In the genomic region with DNA sequence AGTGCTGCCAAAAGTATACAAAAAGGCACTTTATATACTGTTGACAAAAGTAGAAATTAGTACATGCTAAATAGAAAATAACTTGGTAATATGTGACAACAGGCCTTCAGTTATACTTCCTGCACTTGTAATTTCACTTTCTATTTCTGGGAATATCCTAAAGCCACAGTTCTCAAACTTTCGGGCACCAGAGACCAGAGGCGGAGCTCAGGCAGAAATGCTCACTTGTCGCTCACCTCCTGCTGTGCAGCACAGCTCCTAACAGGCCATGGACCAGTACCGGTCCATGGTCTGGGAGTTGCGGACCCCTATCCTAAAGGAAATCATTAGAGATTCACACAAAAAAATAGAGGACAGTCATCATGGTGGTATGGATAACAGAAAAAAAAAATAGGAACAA, we compare ENCODE assay signal across 15 cellular contexts. TPM values are rescaled to one million over a fixed set of nuclear protein-coding genes. Genes with fewer than 3 reads are reported as not detected.
DNase-seq lines count a peak whose midpoint lies in the region; ATAC-seq and TF ChIP-seq lines count a peak whose summit lies in the region.
"Had no signal": no experiment of that assay in that cellular context is flagged by ENCODE, and none has a peak within 500 bp of the region (broad histone marks: within the 10 kb centered on the region; RNA-seq: fewer than 3 reads in every experiment).

No MANE protein-coding gene starts in this region.

- H3K9me2 ChIP-seq in OCI-LY7 (ENCODE audit: insufficient read depth, low read length): no peaks in the 10 kb centered on the region

- H3K27me3 ChIP-seq in heart right ventricle: peaks cover 0 to 30% (median 0%) of the 10 kb centered on the region in 7 donors
- peaks cover 0 to 11% of the 10 kb centered on the region in 2 donors for H3K27me3 ChIP-seq in right lobe of liver
- no peaks in the 10 kb centered on the region for H3K27me3 ChIP-seq in thoracic aorta (replicated peaks; ENCODE audit: insufficient read depth)
- H3K27me3 ChIP-seq: body of pancreas had no signal

- no peak for TF ChIP-seq POLR2A in right lobe of liver (IDR thresholded peaks at IDR 0.05)

- POLR2A ChIA-PET in OCI-LY7 (lab: Charles Lee): interaction anchor here (0.6 kb wide), 1 partner anchor 1014 kb away, joined by 3 read pairs; no protein-coding TSS in a partner anchor

- H3K4me2 ChIP-seq in OCI-LY7 (ENCODE audit: low read length): peak overlapping the region; percentile 26; the same call in 1 of the 2 replicates

- H2AFZ ChIP-seq in OCI-LY7 (ENCODE audit: low read length): no peak overlapping the region

- no peaks in the 10 kb centered on the region; the same call in 1 of the 2 replicates for H4K20me1 ChIP-seq in OCI-LY7 (ENCODE audit: insufficient read depth, low read length)

- CTCF ChIA-PET in OCI-LY7 (lab: Charles Lee; ENCODE audit: unreplicated experiment): no interaction called here

- WGBS in heart right ventricle, 2 donors: 36 to 62% methylated on average over 5 of the region's 5 CpGs
- 55% methylated on average over 5 of the region's 5 CpGs for WGBS in right lobe of liver (ENCODE audit: insufficient coverage, low coverage, low lambda C conversion rate, missing lambda C conversion rate)

- H3K4me1 ChIP-seq in heart right ventricle (peaks cover 0 to 57% (median 16%) of the 10 kb centered on the region in 9 donors), OCI-LY7 (ENCODE audit: insufficient read depth, low read length, poor library complexity, severe bottlenecking) (peaks cover 38% of the 10 kb centered on the region), right lobe of liver (no peaks in the 10 kb centered on the region), thoracic aorta (ENCODE audit: control insufficient read depth in 1 of 2, low read depth in 2 of 2) (peaks cover 15 to 22% of the 10 kb centered on the region in 2 donors)
- H3K4me1 ChIP-seq: body of pancreas had no signal

- ATAC-seq in heart right ventricle (peak in 4 of 8 donors; percentile 26 to 57 (median 40)), left cardiac atrium (no peak), right lobe of liver (peak in 3 of 4 donors; percentile 47 to 63 (median 56)), thoracic aorta (ENCODE audit: insufficient number of reproducible peaks, low FRiP score, low read depth) (no peak), left lobe of liver (no peak), esophagus mucosa (no peak)
- ATAC-seq: body of pancreas, SK-N-SH treated with all-trans-retinoic acid at 6 μM for 48 hours had no signal

- no TSS peak for BruUV-seq in OCI-LY7 (replicated peaks; lab: Mats Ljungman, UMichigan)

- no peak for TF ChIP-seq CTCF in heart right ventricle (IDR thresholded peaks at IDR 0.05)
- no peak for TF ChIP-seq CTCF in OCI-LY7 (conservative IDR thresholded peaks at IDR 0.05; ENCODE audit: low read length)
- TF ChIP-seq CTCF in right lobe of liver (IDR thresholded peaks at IDR 0.05): no peak
- no peak for TF ChIP-seq CTCF in thoracic aorta (IDR thresholded peaks at IDR 0.05)

- intact Hi-C loops in heart right ventricle (cut with DNase I) (loop anchor here in 1 of 10 donors (10.0 kb wide), 1 partner anchor 707 kb away; no protein-coding TSS in a partner anchor), left cardiac atrium (cut with DNase I) (no loop called here), OCI-LY7 (cut with micrococcal nuclease; ENCODE audit: unreplicated experiment) (no loop called here), right lobe of liver (cut with DNase I) (no loop called here)

- H3K27ac ChIP-seq in heart right ventricle (peak overlapping the region in 4 of 10 donors; percentile 49 to 82 (median 54)), OCI-LY7 (ENCODE audit: low read depth, low read length, poor library complexity, severe bottlenecking) (no peak overlapping the region), right lobe of liver (no peak overlapping the region), thoracic aorta (no peak overlapping the region)
- H3K27ac ChIP-seq: body of pancreas, HL-60 had no signal

- H3K9me3 ChIP-seq in heart right ventricle: no peaks in the 10 kb centered on the region
- no peaks in the 10 kb centered on the region for H3K9me3 ChIP-seq in OCI-LY7 (ENCODE audit: low read length)
- peaks cover 0 to 3% (median 0%) of the 10 kb centered on the region in 4 donors for H3K9me3 ChIP-seq in right lobe of liver
- H3K9me3 ChIP-seq in thoracic aorta: no peaks in the 10 kb centered on the region
- H3K9me3 ChIP-seq: body of pancreas had no signal

- DNase-seq in heart right ventricle (peak; percentile 4 to 12), left cardiac atrium (no peak), OCI-LY7 (ENCODE audit: low spot score) (no peak), right lobe of liver (no peak), thoracic aorta (ENCODE audit: low spot score) (no peak), left lobe of liver (ENCODE audit: low spot score) (no peak), SHP77 (lab: John Stamatoyannopoulos, UW) (no peak)
- DNase-seq: activated CD4-positive, alpha-beta T cell treated with anti-CD3 and anti-CD28 coated beads for 1 hour; body of pancreas; effector memory CD4-positive, alpha-beta T cell; foreskin fibroblast; NK-92 treated with Interleukin-12 subunit alpha and Interleukin-12 subunit beta, amount 100 ng/mL, for 24 hours had no signal

- peaks cover 78% of the 10 kb centered on the region; the same call in 1 of the 2 replicates for H3K79me2 ChIP-seq in OCI-LY7 (ENCODE audit: insufficient read depth, low read depth, low read length)

- peak overlapping the region in 5 of 10 donors; percentile 10 to 37 (median 17) for H3K4me3 ChIP-seq in heart right ventricle
- no peak overlapping the region for H3K4me3 ChIP-seq in OCI-LY7 (ENCODE audit: low read depth, low read length, poor library complexity, severe bottlenecking)
- no peak overlapping the region for H3K4me3 ChIP-seq in right lobe of liver
- H3K4me3 ChIP-seq in thoracic aorta: peak overlapping the region; percentile 11
- H3K4me3 ChIP-seq: body of pancreas had no signal

- no peaks in the 10 kb centered on the region for H3K36me3 ChIP-seq in heart right ventricle
- H3K36me3 ChIP-seq in OCI-LY7 (ENCODE audit: insufficient read depth, low read length): peaks cover 10% of the 10 kb centered on the region; the same call in 1 of the 2 replicates
- H3K36me3 ChIP-seq in right lobe of liver: no peaks in the 10 kb centered on the region
- H3K36me3 ChIP-seq in thoracic aorta: no peaks in the 10 kb centered on the region

RNA-seq across cellular contexts. Expression of gene ACSL4, which starts 25.7 kb away (rescaled TPM):
- 10 to 100 TPM; 28.3 to 69.4 (median 52.1) TPM for total RNA-seq in heart right ventricle
- 10 to 100 TPM; 12.7 to 27.0 TPM for polyA plus RNA-seq in heart right ventricle
- total RNA-seq in left cardiac atrium: 10 to 100 TPM; 34.8 to 69.2 TPM
- 18.0 and 18.4 TPM in 2 replicates for total RNA-seq in OCI-LY7 (2014; rRNA removed; shearing (Covaris generic))
- total RNA-seq in OCI-LY7 (2022): 25.2 and 35.4 TPM in 2 replicates
- total RNA-seq in right lobe of liver: 10 to 100 TPM in 2 of 6 experiments, 1 to 10 TPM in 4; 1.8 to 76.7 (median 5.3) TPM
- 100 to 1,000 TPM in 1 of 2 donors, 10 to 100 TPM in 1; 27.5 to 117 TPM for total RNA-seq in thoracic aorta
- total RNA-seq in left lobe of liver: 2.5 TPM
- 28.7 TPM for total RNA-seq in esophagus mucosa

Comparison
In these comparisons a context has a peak if more than half of its experiments do, and no peak if none do; other contexts are left out.
1. DNase-seq: peak in heart right ventricle (2 of 2); none in left cardiac atrium (single experiment), OCI-LY7 (single experiment), right lobe of liver (0 of 3), thoracic aorta (single experiment), left lobe of liver (single experiment) and SHP77 (0 of 2).
2. ATAC-seq: peak in right lobe of liver (3 of 4); none in left cardiac atrium (0 of 2), thoracic aorta (single experiment), left lobe of liver (single experiment) and esophagus mucosa (single experiment).